Comparison of ENCODE assay signal across 1 cellular context in the genomic region with DNA sequence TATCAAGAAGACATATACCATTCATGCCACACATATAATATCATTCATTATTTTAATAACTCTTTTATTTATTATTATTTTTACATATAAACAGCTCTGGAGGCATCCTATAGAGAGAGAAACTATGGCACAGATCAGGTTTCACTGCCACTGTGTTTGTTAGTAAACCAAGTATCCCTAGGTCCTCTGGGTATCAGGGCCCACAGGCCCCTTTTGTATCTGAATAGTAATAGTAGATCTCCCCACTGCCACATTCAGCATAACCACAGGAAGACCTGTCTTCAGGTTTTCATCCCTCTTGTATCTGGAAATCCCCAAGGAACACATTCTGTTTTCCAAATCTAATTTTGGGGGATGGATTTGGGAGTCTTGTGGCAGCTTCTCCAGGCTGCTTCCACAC.
TF ChIP-seq lines count a peak whose summit lies in the region.

No MANE protein-coding gene starts in this region.

TF ChIP-seq in GM23338, 12 proteins besides CTCF, POLR2A, EP300 and RAD21 (continued from another document):
- TF ChIP-seq ZNF462 (CRISPR knock-in tag; IDR thresholded peaks at IDR 0.05): no peak
- no peak for TF ChIP-seq NANOG (IDR thresholded peaks at IDR 0.05; ENCODE audit: borderline replicate concordance)
